ENCODE assay signal across 10 cellular contexts in genomic region chr1:144545515-144546273, GRCh38. TPM values are rescaled to one million over a fixed set of nuclear protein-coding genes. Genes with fewer than 3 reads are reported as not detected.
A peak's percentile ranks its signal among the peaks of the same experiment; 100 is the strongest.
DNase-seq lines count a peak whose midpoint lies in the region; ATAC-seq and TF ChIP-seq lines count a peak whose summit lies in the region.
"Not testable (repeated sequence)": the region's sequence is repeated elsewhere in the genome, so short reads cannot be mapped to it uniquely, and the experiment has no call there.
"Had no signal": no experiment of that assay in that cellular context is flagged by ENCODE, and none has a peak within 500 bp of the region (broad histone marks: within the 10 kb centered on the region; RNA-seq: fewer than 3 reads in every experiment).

No MANE protein-coding gene starts in this region.

- H3K36me3 Mint-ChIP-seq in activated CD4-positive, alpha-beta T cell treated with anti-CD3 and anti-CD28 coated beads, Interleukin-2, amount 10 ng/mL, durations not matched to agents 7 days and 5 days (ENCODE audit: low read depth), result not testable (repeated sequence)
- peaks cover 16% of the 10 kb centered on the region for H3K36me3 Mint-ChIP-seq in MCF 10A (ENCODE audit: insufficient read depth, unreplicated experiment)

- POLR2A ChIA-PET in activated CD4-positive, alpha-beta T cell treated with anti-CD3 and anti-CD28 coated beads, Interleukin-2, amount 10 ng/mL, durations not matched to agents 7 days and 5 days (lab: Charles Lee), result interaction anchor here (0.9 to 1.0 kb wide), 2 partner anchors 13 to 133 kb away, joined by 5 to 6 read pairs; no protein-coding TSS in a partner anchor
- POLR2A ChIA-PET in MCF 10A (lab: Yijun Ruan, JAX), result interaction anchor here (0.8 to 0.9 kb wide), 3 partner anchors 22 to 133 kb away, joined by 3 to 4 read pairs (median 4); no protein-coding TSS in a partner anchor

- not testable (repeated sequence) for H3K9me3 Mint-ChIP-seq in activated CD4-positive, alpha-beta T cell treated with anti-CD3 and anti-CD28 coated beads, Interleukin-2, amount 10 ng/mL, durations not matched to agents 7 days and 5 days; MCF 10A (ENCODE audit: unreplicated experiment)

- intact Hi-C loops in MCF 10A (cut with micrococcal nuclease); lower lobe of right lung (cut with DNase I): not testable (repeated sequence)

- peak overlapping the region in 1 of 10 experiments; percentile 34; a peak in 2 of 20 replicates for H3K4me3 ChIP-seq in BLaER1 treated with 17β-estradiol and CSF1 and Interleukin-3, amounts not matched to agents 10 nM and 100 nM
- not testable (repeated sequence) for H3K4me3 ChIP-seq in lower lobe of right lung; skeletal muscle tissue (ENCODE audit: low read length in 3 of 3)

- H3K4me1 ChIP-seq in BLaER1 treated with 17β-estradiol and CSF1 and Interleukin-3, amounts not matched to agents 10 nM and 100 nM, result peaks cover 9 to 18% (median 11%) of the 10 kb centered on the region in 10 experiments
- H3K4me1 ChIP-seq in lower lobe of right lung; skeletal muscle tissue (ENCODE audit: control insufficient read depth in 3 of 3, insufficient read depth in 3 of 3, low read length in 3 of 3): not testable (repeated sequence)

- peaks cover 23% of the 10 kb centered on the region for H3K4me1 Mint-ChIP-seq in activated CD4-positive, alpha-beta T cell treated with anti-CD3 and anti-CD28 coated beads, Interleukin-2, amount 10 ng/mL, durations not matched to agents 7 days and 5 days
- peaks cover 23% of the 10 kb centered on the region for H3K4me1 Mint-ChIP-seq in MCF 10A (ENCODE audit: insufficient read depth, unreplicated experiment)

- CTCF ChIA-PET in activated CD4-positive, alpha-beta T cell treated with anti-CD3 and anti-CD28 coated beads, Interleukin-2, amount 10 ng/mL, durations not matched to agents 7 days and 5 days (lab: Charles Lee); MCF 10A (lab: Yijun Ruan, JAX): not testable (repeated sequence)

- DNase-seq in NOMO-1 treated with DMSO at 0.1 percent for 48 hours (lab: John Stamatoyannopoulos, UW; ENCODE audit: unreplicated experiment), result peak; percentile 1
- DNase-seq in activated CD4-positive, alpha-beta T cell treated with anti-CD3 and anti-CD28 coated beads, Interleukin-2, amount 10 ng/mL, durations not matched to agents 7 days and 5 days; lower lobe of right lung: not testable (repeated sequence)
- peak; percentile 44 for DNase-seq in MCF 10A (ENCODE audit: unreplicated experiment)

- H3K36me3 ChIP-seq in BLaER1 treated with 17β-estradiol and CSF1 and Interleukin-3, amounts not matched to agents 10 nM and 100 nM; lower lobe of right lung; skeletal muscle tissue (ENCODE audit: control insufficient read depth in 3 of 3, insufficient read depth in 3 of 3, low read length in 3 of 3): not testable (repeated sequence)

- TF ChIP-seq CTCF in MCF 10A (IDR thresholded peaks at IDR 0.05; ENCODE audit: unreplicated experiment); lower lobe of right lung (IDR thresholded peaks at IDR 0.05): not testable (repeated sequence)

- H4K20me1 ChIP-seq in BLaER1 treated with 17β-estradiol and CSF1 and Interleukin-3, amounts not matched to agents 10 nM and 100 nM, result not testable (repeated sequence)

- H3K9ac ChIP-seq in BLaER1 treated with 17β-estradiol and CSF1 and Interleukin-3, amounts not matched to agents 10 nM and 100 nM, result peak overlapping the region in 9 of 11 experiments; percentile 25 to 65 (median 53); a peak in 10 of 22 replicates
- peak overlapping the region in 1 of 3 donors; percentile 45 for H3K9ac ChIP-seq in skeletal muscle tissue (ENCODE audit: low read depth in 1 of 3, low read length in 3 of 3)

- TSS peak; percentile 90 for BruUV-seq in MCF 10A (replicated peaks; lab: Mats Ljungman, UMichigan)

- not testable (repeated sequence) for H3K9me3 ChIP-seq in BLaER1 treated with 17β-estradiol and CSF1 and Interleukin-3, amounts not matched to agents 10 nM and 100 nM (replicated peaks in 1 of 11); lower lobe of right lung; skeletal muscle tissue (ENCODE audit: control insufficient read depth in 3 of 3, low read length in 3 of 3)

- not testable (repeated sequence) for H3K27me3 Mint-ChIP-seq in activated CD4-positive, alpha-beta T cell treated with anti-CD3 and anti-CD28 coated beads, Interleukin-2, amount 10 ng/mL, durations not matched to agents 7 days and 5 days; MCF 10A (ENCODE audit: insufficient read depth, unreplicated experiment)

- ATAC-seq in GM18907 (IDR thresholded peaks at IDR 0.05; ENCODE audit: unreplicated experiment) (peak; percentile 54), HG03060 (IDR thresholded peaks at IDR 0.05; ENCODE audit: low read depth, unreplicated experiment) (peak; percentile 19), lower lobe of right lung (peak; percentile 5 to 26)

- peak overlapping the region; percentile 100 for H3K27ac Mint-ChIP-seq in activated CD4-positive, alpha-beta T cell treated with anti-CD3 and anti-CD28 coated beads, Interleukin-2, amount 10 ng/mL, durations not matched to agents 7 days and 5 days
- peak overlapping the region; percentile 100 for H3K27ac Mint-ChIP-seq in MCF 10A (ENCODE audit: low read depth, unreplicated experiment)

- H3K27ac ChIP-seq in BLaER1 treated with 17β-estradiol and CSF1 and Interleukin-3, amounts not matched to agents 10 nM and 100 nM, result peak overlapping the region in 9 of 11 experiments; percentile 25 to 72 (median 67); a peak in 16 of 22 replicates
- H3K27ac ChIP-seq in lower lobe of right lung, result not testable (repeated sequence)
- peak overlapping the region; percentile 25 for H3K27ac ChIP-seq in skeletal muscle tissue (ENCODE audit: low read depth, low read length)

- H3K27me3 ChIP-seq in BLaER1 treated with 17β-estradiol and CSF1 and Interleukin-3, amounts not matched to agents 10 nM and 100 nM; lower lobe of right lung (ENCODE audit: low read depth); skeletal muscle tissue (ENCODE audit: control insufficient read depth in 3 of 3, insufficient read depth in 3 of 3, low read length in 3 of 3): not testable (repeated sequence)

- peak overlapping the region; percentile 90 for H3K4me3 Mint-ChIP-seq in activated CD4-positive, alpha-beta T cell treated with anti-CD3 and anti-CD28 coated beads, Interleukin-2, amount 10 ng/mL, durations not matched to agents 7 days and 5 days
- H3K4me3 Mint-ChIP-seq in MCF 10A (ENCODE audit: unreplicated experiment), result peak overlapping the region; percentile 87

- H3K4me2 ChIP-seq in BLaER1 treated with 17β-estradiol and CSF1 and Interleukin-3, amounts not matched to agents 10 nM and 100 nM, result peak overlapping the region; percentile 28 to 56 (median 43); a peak in 15 of 22 replicates

RNA-seq across cellular contexts. Expression of gene PPIAL4F, which starts 47.0 kb away (rescaled TPM):
- not detected for total RNA-seq in activated CD4-positive, alpha-beta T cell treated with anti-CD3 and anti-CD28 coated beads, Interleukin-2, amount 10 ng/mL, durations not matched to agents 7 days and 5 days
- total RNA-seq in MCF 10A (2022) (not detected in 2 replicates), lower lobe of right lung (not detected), skeletal muscle tissue (not detected)
- total RNA-seq: left lobe of liver, right lobe of liver had no signal
